10 cellular contexts compared by ENCODE assay signal in the genomic region with DNA sequence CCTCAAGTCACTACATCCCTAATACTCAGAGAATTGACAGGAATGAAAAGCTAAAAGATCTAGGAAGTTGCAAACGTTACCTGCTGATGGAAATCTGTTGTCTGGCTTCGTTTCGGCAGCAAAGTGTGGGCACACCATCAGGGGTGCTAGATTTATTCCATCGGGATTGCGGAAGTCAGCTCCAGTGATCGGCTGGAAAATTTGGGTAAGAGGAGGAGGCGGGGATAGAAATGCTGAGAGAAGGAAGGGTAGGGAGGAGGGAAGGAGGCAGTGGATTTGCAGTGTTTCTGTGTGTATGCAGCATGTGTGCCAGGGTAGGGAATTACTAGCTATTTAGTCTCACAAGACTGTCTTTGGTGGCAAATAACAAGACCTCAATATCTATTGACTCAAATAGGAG. TPM values are rescaled to one million over a fixed set of nuclear protein-coding genes. Genes with fewer than 3 reads are reported as not detected.
A peak's percentile ranks its signal among the peaks of the same experiment; 100 is the strongest.
DNase-seq lines count a peak whose midpoint lies in the region; ATAC-seq, FAIRE-seq and TF ChIP-seq lines count a peak whose summit lies in the region.
"Had no signal": no experiment of that assay in that cellular context is flagged by ENCODE, and none has a peak within 500 bp of the region (broad histone marks: within the 10 kb centered on the region; RNA-seq: fewer than 3 reads in every experiment).

TSS of gene CTSK (minus strand) at position 127 of the 400 bp plus-strand sequence. CDS start 1,455 bp downstream, outside the sequence.

- peaks cover 3% of the 10 kb centered on the region for H3K36me3 Mint-ChIP-seq in activated naive CD8-positive, alpha-beta T cell
- peaks cover 2% of the 10 kb centered on the region for H3K36me3 Mint-ChIP-seq in activated naive CD8-positive, alpha-beta T cell treated with anti-CD3 and anti-CD28 coated beads for 36 hours
- H3K36me3 Mint-ChIP-seq in naive thymus-derived CD4-positive, alpha-beta T cell, result peaks cover 0 to 14% (median 7%) of the 10 kb centered on the region in 5 donors

- DNase-seq in activated naive CD8-positive, alpha-beta T cell treated with anti-CD3 and anti-CD28 coated beads for 36 hours, result no peak
- DNase-seq in endothelial cell of umbilical vein (ENCODE audit: low read depth, low spot score) (no peak), uterus (peak; percentile 37 to 38), NCI-H524 (lab: John Stamatoyannopoulos, UW) (no peak), GM13977 (ENCODE audit: low spot score) (no peak), activated gamma-delta T cell treated with Interleukin-2 at 50 U/mL for 16 hours (no peak)
- no peak for DNase-seq in naive thymus-derived CD4-positive, alpha-beta T cell
- DNase-seq: NCI-H446 had no signal

- in situ Hi-C loops in GM13977 (cut with MboI; ENCODE audit: low pct_unique_long_range_greater_than_20kb, low sequenced_read_pairs, unreplicated experiment), result no loop called here

- ATAC-seq in naive thymus-derived CD4-positive, alpha-beta T cell, result no peak

- no peaks in the 10 kb centered on the region for H3K27me3 Mint-ChIP-seq in activated naive CD8-positive, alpha-beta T cell
- no peaks in the 10 kb centered on the region for H3K27me3 Mint-ChIP-seq in activated naive CD8-positive, alpha-beta T cell treated with anti-CD3 and anti-CD28 coated beads for 36 hours
- H3K27me3 Mint-ChIP-seq in naive thymus-derived CD4-positive, alpha-beta T cell, result no peaks in the 10 kb centered on the region

- H3K27ac ChIP-seq in endothelial cell of umbilical vein (ENCODE audit: insufficient read depth, low read depth, low read length), result peak within 1 kb of the TSS; percentile 30
- H3K27ac ChIP-seq in naive thymus-derived CD4-positive, alpha-beta T cell (ENCODE audit: low read depth, low read length), result no peak within 1 kb of the TSS
- H3K27ac ChIP-seq in uterus, result peak within 1 kb of the TSS; percentile 72 to 82

- H3K36me3 ChIP-seq in endothelial cell of umbilical vein (ENCODE audit: control insufficient read depth in 2 of 2, extremely low read depth in 1 of 2, insufficient read depth in 2 of 2, low read length in 2 of 2), result peaks cover 7 to 12% of the 10 kb centered on the region in 2 experiments
- H3K36me3 ChIP-seq in naive thymus-derived CD4-positive, alpha-beta T cell (ENCODE audit: control insufficient read depth in 2 of 3, insufficient read depth in 3 of 3, low read length in 3 of 3), result peaks cover 6 to 31% (median 6%) of the 10 kb centered on the region in 3 experiments
- H3K36me3 ChIP-seq in uterus, result no peaks in the 10 kb centered on the region

- no peak for TF ChIP-seq POLR2A in endothelial cell of umbilical vein (IDR thresholded peaks at IDR 0.05; ENCODE audit: low read depth, low read length)
- peak in 1 of 2 donors; percentile 8 for TF ChIP-seq POLR2A in uterus (IDR thresholded peaks at IDR 0.05)

- no peak within 1 kb of the TSS for H3K9ac ChIP-seq in endothelial cell of umbilical vein (replicated peaks; ENCODE audit: extremely low read depth, insufficient read depth, low read length)

- CTCF ChIA-PET in endothelial cell of umbilical vein (lab: Charles Lee), result interaction anchor here (1.2 to 1.7 kb wide), 8 partner anchors 10 to 249 kb away, joined by 3 to 5 read pairs (median 4); partner anchors contain the start of gene GOLPH3L
- CTCF ChIA-PET in naive thymus-derived CD4-positive, alpha-beta T cell (lab: Charles Lee), result no interaction called here

- POLR2A ChIA-PET in endothelial cell of umbilical vein (lab: Charles Lee), result no interaction called here
- POLR2A ChIA-PET in naive thymus-derived CD4-positive, alpha-beta T cell (lab: Charles Lee), result interaction anchor here (0.5 to 0.6 kb wide), 2 partner anchors 138 to 507 kb away, joined by 3 to 4 read pairs; no protein-coding TSS in a partner anchor

- no peaks in the 10 kb centered on the region for H3K79me2 ChIP-seq in endothelial cell of umbilical vein (ENCODE audit: control insufficient read depth, insufficient read depth, low read length)

- H3K4me3 ChIP-seq in endothelial cell of umbilical vein (replicated peaks in 1 of 3; ENCODE audit: insufficient read depth in 1 of 3, low read depth in 1 of 3, low read length in 3 of 3) (no peak within 1 kb of the TSS), uterus (peak within 1 kb of the TSS; percentile 28 to 39)
- H3K4me3 ChIP-seq in naive thymus-derived CD4-positive, alpha-beta T cell (ENCODE audit: low read length), result no peak within 1 kb of the TSS

- H3K27me3 ChIP-seq in endothelial cell of umbilical vein (ENCODE audit: control insufficient read depth in 2 of 2, insufficient read depth in 2 of 2, low read length in 2 of 2), result no peaks in the 10 kb centered on the region
- no peaks in the 10 kb centered on the region for H3K27me3 ChIP-seq in naive thymus-derived CD4-positive, alpha-beta T cell (ENCODE audit: control insufficient read depth in 2 of 2, insufficient read depth in 2 of 2, low read length in 2 of 2)
- H3K27me3 ChIP-seq in uterus, result no peaks in the 10 kb centered on the region

- no peak for FAIRE-seq in endothelial cell of umbilical vein (lab: Jason Lieb, UNC)
- FAIRE-seq: frontal cortex had no signal

- no peaks in the 10 kb centered on the region for H3K9me1 ChIP-seq in endothelial cell of umbilical vein (replicated peaks; ENCODE audit: control insufficient read depth, extremely low read depth, insufficient read depth, low read length)

- H3K27ac Mint-ChIP-seq in activated naive CD8-positive, alpha-beta T cell, result no peak within 1 kb of the TSS
- H3K27ac Mint-ChIP-seq in activated naive CD8-positive, alpha-beta T cell treated with anti-CD3 and anti-CD28 coated beads for 36 hours, result no peak within 1 kb of the TSS
- H3K27ac Mint-ChIP-seq in naive thymus-derived CD4-positive, alpha-beta T cell, result peak within 1 kb of the TSS in 4 of 9 donors; percentile 36 to 70 (median 54)

- intact Hi-C loops in endothelial cell of umbilical vein (cut with micrococcal nuclease), result no loop called here
- intact Hi-C loops in naive thymus-derived CD4-positive, alpha-beta T cell (cut with micrococcal nuclease), result no loop called here
- intact Hi-C loops in uterus (cut with DNase I; ENCODE audit: low total_unique reads), result no loop called here

- H3K9me3 ChIP-seq in endothelial cell of umbilical vein (replicated peaks; ENCODE audit: control insufficient read depth, insufficient read depth, low read length) (no peaks in the 10 kb centered on the region), uterus (no peaks in the 10 kb centered on the region)
- H3K9me3 ChIP-seq in naive thymus-derived CD4-positive, alpha-beta T cell (ENCODE audit: control insufficient read depth in 2 of 3, low read length in 3 of 3), result no peaks in the 10 kb centered on the region

- H2AFZ ChIP-seq in endothelial cell of umbilical vein (ENCODE audit: low read depth, low read length), result peak within 1 kb of the TSS; percentile 8

- no peaks in the 10 kb centered on the region for H4K20me1 ChIP-seq in endothelial cell of umbilical vein (replicated peaks; ENCODE audit: control insufficient read depth, extremely low read depth, insufficient read depth, low read length)

- H3K9me3 Mint-ChIP-seq in activated naive CD8-positive, alpha-beta T cell (ENCODE audit: low read depth), result no peaks in the 10 kb centered on the region
- H3K9me3 Mint-ChIP-seq in activated naive CD8-positive, alpha-beta T cell treated with anti-CD3 and anti-CD28 coated beads for 36 hours, result no peaks in the 10 kb centered on the region
- H3K9me3 Mint-ChIP-seq in naive thymus-derived CD4-positive, alpha-beta T cell, result no peaks in the 10 kb centered on the region

- dilution Hi-C loops in endothelial cell of umbilical vein (cut with MboI; ENCODE audit: extremely low pct_ligation_motif_present, low sequenced_read_pairs), result no loop called here

- peaks cover 19% of the 10 kb centered on the region for H3K4me1 Mint-ChIP-seq in activated naive CD8-positive, alpha-beta T cell (ENCODE audit: low read depth)
- H3K4me1 Mint-ChIP-seq in activated naive CD8-positive, alpha-beta T cell treated with anti-CD3 and anti-CD28 coated beads for 36 hours, result peaks cover 13% of the 10 kb centered on the region
- peaks cover 13 to 27% (median 23%) of the 10 kb centered on the region in 7 donors for H3K4me1 Mint-ChIP-seq in naive thymus-derived CD4-positive, alpha-beta T cell

- H3K4me3 Mint-ChIP-seq in activated naive CD8-positive, alpha-beta T cell, result peak within 1 kb of the TSS; percentile 32
- H3K4me3 Mint-ChIP-seq in activated naive CD8-positive, alpha-beta T cell treated with anti-CD3 and anti-CD28 coated beads for 36 hours, result no peak within 1 kb of the TSS
- peak within 1 kb of the TSS in 8 of 10 donors; percentile 35 to 59 (median 54) for H3K4me3 Mint-ChIP-seq in naive thymus-derived CD4-positive, alpha-beta T cell

- BruUV-seq in endothelial cell of umbilical vein (replicated peaks; lab: Mats Ljungman, UMichigan), result no TSS peak

- peak within 1 kb of the TSS; percentile 35 for H3K4me2 ChIP-seq in endothelial cell of umbilical vein (ENCODE audit: insufficient read depth, low read length)

- peaks cover 30% of the 10 kb centered on the region for H3K4me1 ChIP-seq in endothelial cell of umbilical vein (ENCODE audit: control insufficient read depth, extremely low read depth, insufficient read depth, low read length)
- H3K4me1 ChIP-seq in naive thymus-derived CD4-positive, alpha-beta T cell (ENCODE audit: control insufficient read depth in 2 of 2, insufficient read depth in 2 of 2, low read length in 2 of 2), result peaks cover 0 to 9% of the 10 kb centered on the region in 2 donors
- H3K4me1 ChIP-seq in uterus, result no peaks in the 10 kb centered on the region

- TF ChIP-seq CTCF in endothelial cell of umbilical vein (IDR thresholded peaks at IDR 0.05; ENCODE audit: extremely low read depth in 1 of 2, insufficient read depth in 1 of 2, low read depth in 1 of 2, low read length in 2 of 2) (no peak), uterus (IDR thresholded peaks at IDR 0.05) (no peak), GM13977 (IDR thresholded peaks at IDR 0.05; ENCODE audit: extremely low read depth, insufficient read depth, missing control alignments) (no peak)

TF ChIP-seq in endothelial cell of umbilical vein, 7 proteins besides CTCF, POLR2A, EP300 and RAD21 (continues in another document):
- TF ChIP-seq POLR2AphosphoS5 (IDR thresholded peaks at IDR 0.05; ENCODE audit: insufficient read depth, low read depth, low read length), result no peak

RNA-seq across cellular contexts. Expression of gene CTSK, which starts in this region (rescaled TPM):
- 1 to 10 TPM; 2.4 to 2.6 TPM for total RNA-seq in activated naive CD8-positive, alpha-beta T cell treated with anti-CD3 and anti-CD28 coated beads for 36 hours
- total RNA-seq in endothelial cell of umbilical vein, result 6.7 and 45.6 TPM in 2 replicates
- 18.5 and 20.3 TPM in 2 replicates for polyA plus RNA-seq in endothelial cell of umbilical vein
- 9.8 and 13.4 TPM in 2 replicates for polyA plus RNA-seq in endothelial cell of umbilical vein (2011; cell fraction: cytosol; rRNA removed)
- polyA plus RNA-seq in endothelial cell of umbilical vein (2011; cell fraction: nucleus; rRNA removed), result 36.0 and 42.3 TPM in 2 replicates
- 5.1 and 5.5 TPM in 2 replicates for polyA plus RNA-seq in endothelial cell of umbilical vein (2012)
- 16.3 and 17.0 TPM in 2 replicates for polyA minus RNA-seq in endothelial cell of umbilical vein
- not detected for polyA minus RNA-seq in endothelial cell of umbilical vein (2011; cell fraction: cytosol; rRNA and poly(A)+ RNA removed)
- 7.9 and 11.7 TPM in 2 replicates for polyA minus RNA-seq in endothelial cell of umbilical vein (2011; cell fraction: nucleus; rRNA and poly(A)+ RNA removed)
- 10 to 100 TPM in 2 of 5 experiments, 1 to 10 TPM in 3; 3.7 to 13.7 (median 6.9) TPM for total RNA-seq in naive thymus-derived CD4-positive, alpha-beta T cell
- under 1 TPM; 0.31 TPM for polyA plus RNA-seq in naive thymus-derived CD4-positive, alpha-beta T cell
- total RNA-seq in uterus, result 100 to 1,000 TPM in 3 of 4 donors, 10 to 100 TPM in 1; 83.5 to 168 (median 114) TPM

Comparison
In these comparisons a context has a peak if more than half of its experiments do, and no peak if none do; other contexts are left out.
1. RNA of gene CTSK (polyA plus RNA-seq): 5.1 to 42.3 TPM in endothelial cell of umbilical vein; 0.31 TPM in naive thymus-derived CD4-positive, alpha-beta T cell; every median in the first group is over 4 times any median in the second.
2. DNase-seq: peak in uterus (2 of 2); none in activated naive CD8-positive, alpha-beta T cell treated with anti-CD3 and anti-CD28 coated beads for 36 hours (single experiment), endothelial cell of umbilical vein (single experiment), naive thymus-derived CD4-positive, alpha-beta T cell (0 of 9), NCI-H524 (0 of 2), GM13977 (single experiment) and activated gamma-delta T cell treated with Interleukin-2 at 50 U/mL for 16 hours (single experiment).
3. H3K4me3 ChIP-seq: peak in uterus (2 of 2); none in endothelial cell of umbilical vein (0 of 3) and naive thymus-derived CD4-positive, alpha-beta T cell (single experiment).